15 cellular contexts compared by ENCODE assay signal in the genomic region with DNA sequence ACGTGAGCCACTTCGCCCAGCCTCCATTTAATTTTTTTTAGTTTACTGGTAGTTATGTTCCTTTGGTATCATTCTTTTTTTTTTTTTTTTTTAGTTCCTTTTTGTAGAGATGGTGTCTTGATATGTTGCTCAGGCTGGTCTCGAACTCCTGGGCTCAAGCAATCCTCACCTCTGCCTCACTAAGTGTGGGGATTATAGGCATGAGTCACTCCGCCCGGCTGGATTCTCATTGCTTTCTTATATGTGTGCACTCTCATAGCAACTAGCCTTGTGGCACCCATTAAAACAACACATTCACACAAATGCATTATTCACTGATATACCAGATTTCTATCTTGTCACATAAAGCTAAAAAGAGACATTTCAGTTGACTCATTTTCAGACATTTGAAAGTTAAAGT. TPM values are rescaled to one million over a fixed set of nuclear protein-coding genes. Genes with fewer than 3 reads are reported as not detected.
DNase-seq lines count a peak whose midpoint lies in the region; ATAC-seq, FAIRE-seq and TF ChIP-seq lines count a peak whose summit lies in the region.
"Had no signal": no experiment of that assay in that cellular context is flagged by ENCODE, and none has a peak within 500 bp of the region (broad histone marks: within the 10 kb centered on the region; RNA-seq: fewer than 3 reads in every experiment).

No MANE protein-coding gene starts in this region.

- intact Hi-C loops in HepG2 (cut with micrococcal nuclease; ENCODE audit: unreplicated experiment), result no loop called here

- H3K27me3 ChIP-seq in small intestine (ENCODE audit: control insufficient read depth in 2 of 2, insufficient read depth in 2 of 2, low read length in 2 of 2) (no peaks in the 10 kb centered on the region), HepG2 (ENCODE audit: control insufficient read depth in 1 of 2, insufficient read depth in 2 of 2, low read length in 2 of 2) (peaks cover 0 to 4% of the 10 kb centered on the region in 2 experiments; a peak in 1 of 5 replicates)
- H3K27me3 ChIP-seq: neutrophil had no signal

- TF ChIP-seq RAD21 in HepG2 (CRISPR knock-in tag; IDR thresholded peaks at IDR 0.05), result no peak

- peak; percentile 19 for DNase-seq in stimulated activated CD4-positive, alpha-beta T cell treated with anti-CD3 and anti-CD28 coated beads, Interleukin-12 subunit alpha, Interleukin-12 subunit beta, amount 100 ng/mL, for 4 hours
- no peak for DNase-seq in stimulated activated CD4-positive, alpha-beta T cell treated with anti-CD3 and anti-CD28 coated beads, Interleukin-4, amount 100 ng/mL, for 4 hours
- peak; percentile 62 for DNase-seq in T-helper 2 cell treated with Interferon-gamma antibody and Interleukin-4, amounts not matched to agents 5 μg/mL and 100 μg/mL, for 36 hours (ENCODE audit: low spot score)
- DNase-seq in fibroblast of the conjunctiva (ENCODE audit: low read depth) (peak; percentile 39), small intestine (no peak), NCI-H1436 treated with DMSO at 0.1 percent for 48 hours (lab: John Stamatoyannopoulos, UW) (no peak), NCI-H146 (lab: John Stamatoyannopoulos, UW) (no peak), HepG2 (ENCODE audit: low spot score) (no peak)
- DNase-seq: activated effector memory CD4-positive, alpha-beta T cell treated with anti-CD3 and anti-CD28 coated beads, Interleukin-2, amount 50 U/mL, for 16 hours; C1 segment of cervical spinal cord; endodermal cell; KBM-7; kidney; NCI-H446 had no signal

- H3K27me3 Mint-ChIP-seq in T-helper 2 cell treated with Interferon-gamma antibody and Interleukin-4, amounts not matched to agents 5 μg/mL and 100 μg/mL, for 36 hours (ENCODE audit: low read depth), result no peaks in the 10 kb centered on the region

- no peak for TF ChIP-seq EP300 in HepG2 (IDR thresholded peaks at IDR 0.05; ENCODE audit: low read depth in 2 of 2, low read length in 2 of 2)
- TF ChIP-seq EP300 in HepG2 (CRISPR knock-in tag; IDR thresholded peaks at IDR 0.05; ENCODE audit: borderline replicate concordance), result no peak

- H3K27ac Mint-ChIP-seq in T-helper 2 cell treated with Interferon-gamma antibody and Interleukin-4, amounts not matched to agents 5 μg/mL and 100 μg/mL, for 36 hours, result peak overlapping the region; percentile 60
- H3K27ac Mint-ChIP-seq: endodermal cell had no signal

- no peak overlapping the region for H3K27ac ChIP-seq in small intestine (ENCODE audit: low read depth in 1 of 2, low read length in 1 of 2)
- H3K27ac ChIP-seq in HepG2 (ENCODE audit: extremely low read length, insufficient read depth, low read length), result no peak overlapping the region
- H3K27ac ChIP-seq: neutrophil had no signal

- in situ Hi-C loops in HepG2 (cut with HindIII; ENCODE audit: extremely low pct_ligation_motif_present, low pct_unique_long_range_greater_than_20kb), result no loop called here

- no peak overlapping the region for H3K4me3 Mint-ChIP-seq in T-helper 2 cell treated with Interferon-gamma antibody and Interleukin-4, amounts not matched to agents 5 μg/mL and 100 μg/mL, for 36 hours
- H3K4me3 Mint-ChIP-seq: endodermal cell had no signal

- no peaks in the 10 kb centered on the region for H3K9me3 Mint-ChIP-seq in T-helper 2 cell treated with Interferon-gamma antibody and Interleukin-4, amounts not matched to agents 5 μg/mL and 100 μg/mL, for 36 hours
- H3K9me3 Mint-ChIP-seq: endodermal cell had no signal

- POLR2A ChIA-PET in HepG2 (lab: Yijun Ruan, JAX), result no interaction called here

- H3K9me3 ChIP-seq in small intestine (ENCODE audit: control insufficient read depth, low read depth) (no peaks in the 10 kb centered on the region), HepG2 (ENCODE audit: low read length) (no peaks in the 10 kb centered on the region)
- H3K9me3 ChIP-seq: neutrophil had no signal

- H3K4me1 ChIP-seq in small intestine (ENCODE audit: control insufficient read depth in 2 of 2, insufficient read depth in 1 of 2, low read depth in 1 of 2, low read length in 1 of 2) (peaks cover 0 to 5% of the 10 kb centered on the region in 2 donors), HepG2 (ENCODE audit: insufficient read depth, low read length) (peaks cover 25% of the 10 kb centered on the region)

- FAIRE-seq in small intestine (lab: Jason Lieb, UNC) (no peak), HepG2 (lab: Jason Lieb, UNC) (no peak)
- FAIRE-seq: kidney had no signal

- H3K4me3 ChIP-seq in small intestine (ENCODE audit: low read depth in 1 of 2, low read length in 2 of 2) (no peak overlapping the region), HepG2 (replicated peaks in 1 of 3; ENCODE audit: insufficient read depth in 1 of 3, low read depth in 2 of 3, low read length in 3 of 3) (no peak overlapping the region)

- no peak overlapping the region for H3K9ac ChIP-seq in HepG2 (ENCODE audit: insufficient read depth, low read depth, low read length)

- H3K4me1 Mint-ChIP-seq in T-helper 2 cell treated with Interferon-gamma antibody and Interleukin-4, amounts not matched to agents 5 μg/mL and 100 μg/mL, for 36 hours (ENCODE audit: low read depth), result peaks cover 24% of the 10 kb centered on the region

- no peaks in the 10 kb centered on the region for H4K20me1 ChIP-seq in HepG2 (ENCODE audit: insufficient read depth, low read length)

- TF ChIP-seq POLR2A in HepG2 (IDR thresholded peaks at IDR 0.05; ENCODE audit: insufficient read depth in 1 of 2, low read depth in 2 of 2, low read length in 2 of 2), result no peak

- no TSS peak for BruUV-seq in HepG2 (replicated peaks; lab: Mats Ljungman, UMichigan)

- H3K36me3 ChIP-seq in small intestine (ENCODE audit: control insufficient read depth in 2 of 2, insufficient read depth in 2 of 2, low read length in 2 of 2) (peaks cover 2 to 4% of the 10 kb centered on the region in 2 donors), HepG2 (replicated peaks in 1 of 2; ENCODE audit: control insufficient read depth in 1 of 2, insufficient read depth in 2 of 2, low read length in 2 of 2) (peaks cover 4 to 41% of the 10 kb centered on the region in 2 experiments)
- H3K36me3 ChIP-seq: neutrophil had no signal

- peaks cover 7% of the 10 kb centered on the region for H3K79me2 ChIP-seq in HepG2 (ENCODE audit: insufficient read depth, low read length)

- no peak overlapping the region for H2AFZ ChIP-seq in HepG2 (ENCODE audit: low read length)

- WGBS in small intestine, 3 donors, result 84 to 90% (median 88%) methylated on average over 5 of the region's 5 CpGs
- 93% methylated on average over 5 of the region's 5 CpGs for WGBS in HepG2 (ENCODE audit: low lambda C conversion rate)

- no peak overlapping the region for H3K4me2 ChIP-seq in HepG2 (ENCODE audit: low read depth, low read length)

- H3K36me3 Mint-ChIP-seq in T-helper 2 cell treated with Interferon-gamma antibody and Interleukin-4, amounts not matched to agents 5 μg/mL and 100 μg/mL, for 36 hours (ENCODE audit: low read depth), result peaks cover 17% of the 10 kb centered on the region

- CTCF ChIA-PET in HepG2 (lab: Yijun Ruan, JAX; ENCODE audit: low intra/inter-chr PET ratio, low total read pairs), result no interaction called here

- no peak for TF ChIP-seq CTCF in HepG2 (CRISPR knock-in tag; IDR thresholded peaks at IDR 0.05)

- ATAC-seq in HepG2, result no peak

TF ChIP-seq in HepG2, 621 proteins besides CTCF, POLR2A, EP300 and RAD21 (continues in another document):
- TF ChIP-seq, protein P1, sequence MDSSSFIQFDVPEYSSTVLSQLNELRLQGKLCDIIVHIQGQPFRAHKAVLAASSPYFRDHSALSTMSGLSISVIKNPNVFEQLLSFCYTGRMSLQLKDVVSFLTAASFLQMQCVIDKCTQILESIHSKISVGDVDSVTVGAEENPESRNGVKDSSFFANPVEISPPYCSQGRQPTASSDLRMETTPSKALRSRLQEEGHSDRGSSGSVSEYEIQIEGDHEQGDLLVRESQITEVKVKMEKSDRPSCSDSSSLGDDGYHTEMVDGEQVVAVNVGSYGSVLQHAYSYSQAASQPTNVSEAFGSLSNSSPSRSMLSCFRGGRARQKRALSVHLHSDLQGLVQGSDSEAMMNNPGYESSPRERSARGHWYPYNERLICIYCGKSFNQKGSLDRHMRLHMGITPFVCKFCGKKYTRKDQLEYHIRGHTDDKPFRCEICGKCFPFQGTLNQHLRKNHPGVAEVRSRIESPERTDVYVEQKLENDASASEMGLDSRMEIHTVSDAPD (CRISPR knock-in tag; IDR thresholded peaks at IDR 0.05), result no peak

RNA-seq across cellular contexts. Expression of a gene that starts 4.2 kb away (rescaled TPM):
- polyA plus RNA-seq in small intestine (10 to 100 TPM in 1 of 3 donors, 1 to 10 TPM in 2; 3.4 to 11.9 (median 4.3) TPM), HepG2 (2011; rRNA removed) (23.0 and 26.7 TPM in 2 replicates)
- 44.7 and 65.1 TPM in 2 replicates for total RNA-seq in HepG2 (2016; rRNA removed; fragmentation: Illumina TruSeq; extraction: Trizol)
- 9.5 and 10.9 TPM in 2 replicates for total RNA-seq in HepG2 (2016; cell fraction: cytosol; rRNA removed; fragmentation: Illumina TruSeq; extraction: Trizol; ENCODE audit: low read depth)
- 43.8 and 63.7 TPM in 2 replicates for total RNA-seq in HepG2 (2016; cell fraction: insoluble cytoplasmic fraction; rRNA removed; fragmentation: Illumina TruSeq; extraction: Trizol)
- 15.7 and 17.8 TPM in 2 replicates for total RNA-seq in HepG2 (2016; cell fraction: membrane; rRNA removed; fragmentation: Illumina TruSeq; extraction: Trizol)
- 36.7 and 38.7 TPM in 2 replicates for total RNA-seq in HepG2 (2016; cell fraction: nucleus; rRNA removed; fragmentation: Illumina TruSeq; extraction: Trizol)
- polyA plus RNA-seq in HepG2 (2011; cell fraction: cytosol; rRNA removed), result 14.3 and 22.9 TPM in 2 replicates
- 12.1 and 14.8 TPM in 2 replicates for polyA plus RNA-seq in HepG2 (2011; cell fraction: nucleus; rRNA removed)
- polyA plus RNA-seq in HepG2 (2012), result 20.5 and 25.5 TPM in 2 replicates
- polyA plus RNA-seq in HepG2 (2016; cell fraction: cytosol; fragmentation: Illumina TruSeq; extraction: Trizol; ENCODE audit: low read depth), result 3.7 and 4.5 TPM in 2 replicates
- 45.5 and 47.0 TPM in 2 replicates for polyA plus RNA-seq in HepG2 (2016; cell fraction: insoluble cytoplasmic fraction; fragmentation: Illumina TruSeq; extraction: Trizol; ENCODE audit: low read depth)
- polyA plus RNA-seq in HepG2 (2016; cell fraction: membrane; fragmentation: Illumina TruSeq; extraction: Trizol; ENCODE audit: low read depth), result 7.3 and 8.6 TPM in 2 replicates
- 19.1 and 22.3 TPM in 2 replicates for polyA plus RNA-seq in HepG2 (2016; cell fraction: nucleus; fragmentation: Illumina TruSeq; extraction: Trizol; ENCODE audit: insufficient read depth, low read depth)
- polyA minus RNA-seq in HepG2 (2011; rRNA and poly(A)+ RNA removed; ENCODE audit: low replicate concordance), result 29.8 and 40.4 TPM in 2 replicates
- 20.0 and 21.8 TPM in 2 replicates for polyA minus RNA-seq in HepG2 (2011; cell fraction: cytosol; rRNA and poly(A)+ RNA removed)
- 56.0 and 69.0 TPM in 2 replicates for polyA minus RNA-seq in HepG2 (2011; cell fraction: nucleus; rRNA and poly(A)+ RNA removed)

Comparison
In these comparisons a context has a peak if more than half of its experiments do, and no peak if none do; other contexts are left out.
1. DNase-seq: peak in stimulated activated CD4-positive, alpha-beta T cell treated with anti-CD3 and anti-CD28 coated beads, Interleukin-12 subunit alpha, Interleukin-12 subunit beta, amount 100 ng/mL, for 4 hours (single experiment), T-helper 2 cell treated with Interferon-gamma antibody and Interleukin-4, amounts not matched to agents 5 μg/mL and 100 μg/mL, for 36 hours (single experiment) and fibroblast of the conjunctiva (single experiment); none in stimulated activated CD4-positive, alpha-beta T cell treated with anti-CD3 and anti-CD28 coated beads, Interleukin-4, amount 100 ng/mL, for 4 hours (0 of 2), small intestine (single experiment), NCI-H1436 treated with DMSO at 0.1 percent for 48 hours (single experiment), NCI-H146 (single experiment) and HepG2 (single experiment).